In the genomic region with DNA sequence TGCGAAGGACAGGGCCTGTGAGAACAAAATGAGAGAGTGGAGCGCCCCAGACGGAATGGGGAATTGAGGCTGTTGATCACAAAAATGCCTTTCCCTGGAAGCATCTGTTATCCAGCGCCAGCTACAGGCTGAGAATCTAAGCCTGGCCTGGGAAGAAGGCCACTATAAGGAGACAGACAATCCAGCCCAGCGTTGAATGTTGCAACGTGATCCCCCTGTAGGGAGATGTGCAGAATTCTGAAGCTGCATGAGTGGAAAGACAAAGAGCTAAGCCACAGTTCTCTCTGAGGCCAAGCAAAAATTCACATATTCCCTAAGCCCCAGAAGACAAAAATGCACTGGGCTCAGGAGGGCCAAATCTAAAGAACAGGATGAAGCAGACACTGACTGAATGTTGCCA, we compare ENCODE assay signal across 16 cellular contexts.
"Had no signal": no experiment of that assay in that cellular context is flagged by ENCODE, and none has a peak within 500 bp of the region (broad histone marks: within the 10 kb centered on the region; RNA-seq: fewer than 3 reads in every experiment).

No MANE protein-coding gene starts in this region.

- H3K36me3 ChIP-seq: heart left ventricle, left lung, lower lobe of right lung, right atrium auricular region, tibial artery, upper lobe of right lung, vagina had no signal

- H3K9me3 ChIP-seq: heart left ventricle, left lung, lower lobe of right lung, right atrium auricular region, upper lobe of right lung, vagina had no signal

- DNase-seq: effector memory CD4-positive, alpha-beta T cell; heart left ventricle; hippocampal formation; islet precursor cell; left lung; lower lobe of right lung; midbrain; posterior cingulate gyrus; small intestine; stimulated activated CD4-positive, alpha-beta T cell treated with anti-CD3 and anti-CD28 coated beads, Interleukin-2, amount 100 ng/mL, for 48 hours; tibial artery; upper lobe of right lung had no signal

- ATAC-seq: esophagus mucosa; heart left ventricle; left lung; lower lobe of right lung; natural killer cell treated with Interleukin-12 subunit alpha and Interleukin-12 subunit beta and Interleukin-15 and Interleukin-18, amount 100 ng/mL, for 72 hours; upper lobe of right lung had no signal

- H3K4me1 ChIP-seq: heart left ventricle, left lung, lower lobe of right lung, right atrium auricular region, tibial artery, upper lobe of right lung, vagina had no signal

- H3K4me3 ChIP-seq: heart left ventricle, left lung, lower lobe of right lung, right atrium auricular region, tibial artery, upper lobe of right lung, vagina had no signal

- H3K27ac ChIP-seq: heart left ventricle, left lung, lower lobe of right lung, right atrium auricular region, tibial artery, upper lobe of right lung, vagina had no signal

- H3K27me3 ChIP-seq: right atrium auricular region, upper lobe of right lung, vagina had no signal
